ENCODE assay signal across 8 cellular contexts in the genomic region with DNA sequence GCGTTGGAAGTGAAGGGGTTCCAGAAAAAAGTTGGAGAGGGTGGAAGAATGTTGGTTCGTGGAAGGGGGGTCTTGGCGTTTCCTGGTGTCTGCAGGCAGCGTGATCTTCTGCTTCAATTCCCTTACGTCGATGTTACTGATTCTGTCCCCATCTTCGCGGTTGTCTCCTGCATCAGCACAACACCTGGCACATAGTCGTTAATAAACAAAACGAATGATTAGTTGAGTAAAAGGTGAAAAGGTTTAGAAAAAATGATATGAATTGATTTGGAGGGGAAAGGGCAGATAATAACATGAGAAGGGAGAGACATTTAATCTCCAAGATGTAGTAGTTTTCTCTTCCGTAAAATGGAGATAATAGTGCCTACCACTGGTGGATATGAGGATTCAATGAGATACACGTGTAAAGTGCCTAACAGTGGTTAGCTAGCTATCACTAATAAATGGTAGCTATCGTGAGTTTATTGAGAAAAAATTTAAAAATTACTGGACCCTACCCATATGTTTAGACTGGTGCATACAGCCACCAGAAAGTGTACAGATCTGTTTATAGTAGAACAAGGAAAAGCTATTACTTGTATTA. TPM values are rescaled to one million over a fixed set of nuclear protein-coding genes. Genes with fewer than 3 reads are reported as not detected.
DNase-seq lines count a peak whose midpoint lies in the region; TF ChIP-seq lines count a peak whose summit lies in the region.

No MANE protein-coding gene starts in this region.

- peaks cover 24% of the 10 kb centered on the region for H3K4me1 Mint-ChIP-seq in activated CD4-positive, alpha-beta T cell treated with anti-CD3 and anti-CD28 coated beads, Interleukin-2, amount 10 ng/mL, durations not matched to agents 7 days and 5 days

- H3K27me3 ChIP-seq in HUES6 (ENCODE audit: control insufficient read depth, insufficient read depth, low read length) = no peaks in the 10 kb centered on the region
- no peaks in the 10 kb centered on the region for H3K27me3 ChIP-seq in skeletal muscle tissue (ENCODE audit: control insufficient read depth in 3 of 3, insufficient read depth in 3 of 3, low read length in 3 of 3)

- TF ChIP-seq CTCF in GM10248 (IDR thresholded peaks at IDR 0.05; ENCODE audit: control extremely low read depth, extremely low read depth, low read depth, missing control alignments) = no peak

- in situ Hi-C loops in ACHN (cut with HindIII; ENCODE audit: low pct_ligation_motif_present, low pct_unique_long_range_greater_than_20kb, low sequenced_read_pairs) = no loop called here

- H3K9me3 Mint-ChIP-seq in activated CD4-positive, alpha-beta T cell treated with anti-CD3 and anti-CD28 coated beads, Interleukin-2, amount 10 ng/mL, durations not matched to agents 7 days and 5 days = no peaks in the 10 kb centered on the region

- H3K4me3 ChIP-seq in GM08714 (ENCODE audit: low read length) (peak overlapping the region; percentile 99), HUES6 (ENCODE audit: low read depth, low read length) (peak overlapping the region; percentile 93), skeletal muscle tissue (ENCODE audit: low read length in 3 of 3) (peak overlapping the region; percentile 82 to 98 (median 88))

- POLR2A ChIA-PET in activated CD4-positive, alpha-beta T cell treated with anti-CD3 and anti-CD28 coated beads, Interleukin-2, amount 10 ng/mL, durations not matched to agents 7 days and 5 days (lab: Charles Lee) = interaction anchor here (0.7 kb wide), 1 partner anchor 78 kb away, joined by 18 read pairs; no protein-coding TSS in a partner anchor
- POLR2A ChIA-PET in GM10248 (lab: Yijun Ruan, JAX) = interaction anchor here (1.0 kb wide), 1 partner anchor 9 kb away, joined by 3 read pairs; no protein-coding TSS in a partner anchor

- DNase-seq in ACHN (peak; percentile 35), germinal center (ENCODE audit: low spot score) (peak; percentile 37), dedifferentiated amniotic fluid mesenchymal stem cell (ENCODE audit: extremely low spot score) (no peak), GM10248 (ENCODE audit: extremely low spot score) (no peak)
- peak; percentile 20 for DNase-seq in activated CD4-positive, alpha-beta T cell treated with anti-CD3 and anti-CD28 coated beads, Interleukin-2, amount 10 ng/mL, durations not matched to agents 7 days and 5 days

- H3K27ac Mint-ChIP-seq in activated CD4-positive, alpha-beta T cell treated with anti-CD3 and anti-CD28 coated beads, Interleukin-2, amount 10 ng/mL, durations not matched to agents 7 days and 5 days = no peak overlapping the region

- H3K9ac ChIP-seq in HUES6 (ENCODE audit: low read length) (peak overlapping the region; percentile 98), skeletal muscle tissue (ENCODE audit: low read depth in 1 of 3, low read length in 3 of 3) (peak overlapping the region; percentile 95 to 98 (median 95))

- no peaks in the 10 kb centered on the region for H3K27me3 Mint-ChIP-seq in activated CD4-positive, alpha-beta T cell treated with anti-CD3 and anti-CD28 coated beads, Interleukin-2, amount 10 ng/mL, durations not matched to agents 7 days and 5 days

- H3K27ac ChIP-seq in HUES6 (ENCODE audit: low read depth, low read length) = peak overlapping the region; percentile 89
- H3K27ac ChIP-seq in skeletal muscle tissue (ENCODE audit: low read depth, low read length) = peak overlapping the region; percentile 90

- peaks cover 20% of the 10 kb centered on the region for H3K36me3 Mint-ChIP-seq in activated CD4-positive, alpha-beta T cell treated with anti-CD3 and anti-CD28 coated beads, Interleukin-2, amount 10 ng/mL, durations not matched to agents 7 days and 5 days (ENCODE audit: low read depth)

- CTCF ChIA-PET in activated CD4-positive, alpha-beta T cell treated with anti-CD3 and anti-CD28 coated beads, Interleukin-2, amount 10 ng/mL, durations not matched to agents 7 days and 5 days (lab: Charles Lee) = interaction anchor here (1.3 to 2.9 kb wide), 5 partner anchors 9 to 74 kb away, joined by 5 to 12 read pairs (median 6); no protein-coding TSS in a partner anchor
- CTCF ChIA-PET in GM10248 (lab: Yijun Ruan, JAX) = interaction anchor here (1.1 to 1.8 kb wide), 6 partner anchors 9 to 35 kb away, joined by 3 to 7 read pairs (median 4); no protein-coding TSS in a partner anchor

- no peak overlapping the region for H3K4me3 Mint-ChIP-seq in activated CD4-positive, alpha-beta T cell treated with anti-CD3 and anti-CD28 coated beads, Interleukin-2, amount 10 ng/mL, durations not matched to agents 7 days and 5 days

- H3K36me3 ChIP-seq in HUES6 (ENCODE audit: control insufficient read depth, insufficient read depth, low read length) (peaks cover 15% of the 10 kb centered on the region; the same call in 1 of the 2 replicates), skeletal muscle tissue (ENCODE audit: control insufficient read depth in 3 of 3, insufficient read depth in 3 of 3, low read length in 3 of 3) (no peaks in the 10 kb centered on the region)

- H3K4me1 ChIP-seq in HUES6 (ENCODE audit: control insufficient read depth, insufficient read depth, low read length) (peaks cover 14% of the 10 kb centered on the region), skeletal muscle tissue (ENCODE audit: control insufficient read depth in 3 of 3, insufficient read depth in 3 of 3, low read length in 3 of 3) (peaks cover 25 to 38% (median 27%) of the 10 kb centered on the region in 3 donors)

- H3K9me3 ChIP-seq in HUES6 (ENCODE audit: control insufficient read depth, insufficient read depth, low read depth, low read length) (peaks cover 4% of the 10 kb centered on the region; the same call in 1 of the 2 replicates), skeletal muscle tissue (ENCODE audit: control insufficient read depth in 3 of 3, low read length in 3 of 3) (no peaks in the 10 kb centered on the region)

RNA-seq across cellular contexts. Expression of gene MTREX, which starts 0.6 kb away (rescaled TPM):
- total RNA-seq in activated CD4-positive, alpha-beta T cell treated with anti-CD3 and anti-CD28 coated beads, Interleukin-2, amount 10 ng/mL, durations not matched to agents 7 days and 5 days = 10 to 100 TPM; 71.8 to 76.1 TPM
- total RNA-seq in skeletal muscle tissue = 85.1 TPM

RNA-seq across cellular contexts. Expression of gene DHX29, which starts 0.9 kb away (rescaled TPM):
- 10 to 100 TPM; 18.7 to 19.3 TPM for total RNA-seq in activated CD4-positive, alpha-beta T cell treated with anti-CD3 and anti-CD28 coated beads, Interleukin-2, amount 10 ng/mL, durations not matched to agents 7 days and 5 days
- total RNA-seq in skeletal muscle tissue = 20.4 TPM

Comparison
In these comparisons a context has a peak if more than half of its experiments do, and no peak if none do; other contexts are left out.
1. DNase-seq: peak in ACHN (single experiment), activated CD4-positive, alpha-beta T cell treated with anti-CD3 and anti-CD28 coated beads, Interleukin-2, amount 10 ng/mL, durations not matched to agents 7 days and 5 days (single experiment) and germinal center (single experiment); none in dedifferentiated amniotic fluid mesenchymal stem cell (single experiment) and GM10248 (single experiment).
2. Peak in every context shown above with its lines, with median percentiles within 50 percentile points of each other: H3K4me3 ChIP-seq.